Comparison of ENCODE assay signal across 1 cellular context in genomic region chr19:939922-940321, GRCh38.
A peak's percentile ranks its signal among the peaks of the same experiment; 100 is the strongest.
TF ChIP-seq lines count a peak whose summit lies in the region.

No MANE protein-coding gene starts in this region.

TF ChIP-seq in HepG2, 621 proteins besides CTCF, POLR2A, EP300 and RAD21:
- TF ChIP-seq RBM39 (IDR thresholded peaks at IDR 0.05; ENCODE audit: low read depth, low read length, poor library complexity, severe bottlenecking): peak; percentile 17
- TF ChIP-seq, protein P1, sequence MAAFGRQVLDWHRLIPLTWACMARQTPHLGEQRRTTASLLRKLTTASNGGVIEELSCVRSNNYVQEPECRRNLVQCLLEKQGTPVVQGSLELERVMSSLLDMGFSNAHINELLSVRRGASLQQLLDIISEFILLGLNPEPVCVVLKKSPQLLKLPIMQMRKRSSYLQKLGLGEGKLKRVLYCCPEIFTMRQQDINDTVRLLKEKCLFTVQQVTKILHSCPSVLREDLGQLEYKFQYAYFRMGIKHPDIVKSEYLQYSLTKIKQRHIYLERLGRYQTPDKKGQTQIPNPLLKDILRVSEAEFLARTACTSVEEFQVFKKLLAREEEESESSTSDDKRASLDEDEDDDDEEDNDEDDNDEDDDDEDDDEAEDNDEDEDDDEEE (CRISPR knock-in tag; IDR thresholded peaks at IDR 0.05): no peak
